ENCODE assay signal across 8 cellular contexts in genomic region chr7:151078233-151079040, GRCh38. TPM values are rescaled to one million over a fixed set of nuclear protein-coding genes. Genes with fewer than 3 reads are reported as not detected.
DNase-seq lines count a peak whose midpoint lies in the region; ATAC-seq, FAIRE-seq and TF ChIP-seq lines count a peak whose summit lies in the region.

No MANE protein-coding gene starts in this region.

- TF ChIP-seq CTCF in CD4-positive, alpha-beta T cell (IDR thresholded peaks at IDR 0.05), result no peak
- TF ChIP-seq CTCF in astrocyte (IDR thresholded peaks at IDR 0.05; ENCODE audit: insufficient read depth, low read depth, low read length), result no peak

- POLR2A ChIA-PET in CD4-positive, alpha-beta T cell (lab: Charles Lee), result interaction anchor here (1.4 kb wide), 1 partner anchor 20 kb away, joined by 4 read pairs; no protein-coding TSS in a partner anchor
- POLR2A ChIA-PET in naive thymus-derived CD8-positive, alpha-beta T cell (lab: Charles Lee), result interaction anchor here (0.7 to 4.8 kb wide), 2 partner anchors 19 to 33 kb away, joined by 3 to 42 read pairs; partner anchors contain the start of genes CDK5 and SLC4A2

- FAIRE-seq in astrocyte (lab: Jason Lieb, UNC), result no peak

- H3K79me2 ChIP-seq in astrocyte (ENCODE audit: insufficient read depth, low read length), result peaks cover 44% of the 10 kb centered on the region

- H3K36me3 ChIP-seq in astrocyte (ENCODE audit: insufficient read depth, low read length), result peaks cover 15% of the 10 kb centered on the region

- peaks cover 34% of the 10 kb centered on the region for H3K36me3 Mint-ChIP-seq in CD4-positive, alpha-beta T cell (ENCODE audit: low read depth)
- H3K36me3 Mint-ChIP-seq in astrocyte (ENCODE audit: low read depth, unreplicated experiment), result peaks cover 14% of the 10 kb centered on the region
- H3K36me3 Mint-ChIP-seq in naive thymus-derived CD8-positive, alpha-beta T cell, result peaks cover 0 to 19% (median 0%) of the 10 kb centered on the region in 3 donors

- H3K9me3 ChIP-seq in CD4-positive, alpha-beta T cell (ENCODE audit: control insufficient read depth, low read length), result no peaks in the 10 kb centered on the region
- H3K9me3 ChIP-seq in astrocyte (ENCODE audit: insufficient read depth, low read depth, low read length), result no peaks in the 10 kb centered on the region

- no peak overlapping the region for H3K4me3 ChIP-seq in astrocyte (ENCODE audit: insufficient read depth, low read depth, low read length)

- intact Hi-C loops in CD4-positive, alpha-beta T cell (cut with DNase I, micrococcal nuclease), result no loop called here
- intact Hi-C loops in left colon (cut with DNase I, micrococcal nuclease), result no loop called here

- DNase-seq in CD4-positive, alpha-beta T cell, result no peak
- DNase-seq in HT-29 (ENCODE audit: low spot score), result peak; percentile 8
- no peak for DNase-seq in astrocyte (ENCODE audit: low read depth)
- DNase-seq in naive thymus-derived CD8-positive, alpha-beta T cell, result no peak
- no peak for DNase-seq in left colon
- no peak for DNase-seq in COR-L47 (lab: John Stamatoyannopoulos, UW)
- no peak for DNase-seq in HuH-7.5 (ENCODE audit: low spot score)

- H3K4me3 Mint-ChIP-seq in CD4-positive, alpha-beta T cell, result peak overlapping the region; percentile 92
- peak overlapping the region; percentile 96 for H3K4me3 Mint-ChIP-seq in astrocyte (ENCODE audit: unreplicated experiment)
- H3K4me3 Mint-ChIP-seq in naive thymus-derived CD8-positive, alpha-beta T cell, result peak overlapping the region; percentile 19 to 93 (median 83)

- H3K9ac ChIP-seq in astrocyte (ENCODE audit: low read length), result peak overlapping the region; percentile 95

- H3K4me1 ChIP-seq in astrocyte (ENCODE audit: insufficient read depth, low read length), result peaks cover 34% of the 10 kb centered on the region

- CTCF ChIA-PET in CD4-positive, alpha-beta T cell (lab: Charles Lee), result no interaction called here

- no peak for ATAC-seq in CD4-positive, alpha-beta T cell (ENCODE audit: poor library complexity)
- no peak for ATAC-seq in naive thymus-derived CD8-positive, alpha-beta T cell
- ATAC-seq in left colon, result no peak
- no peak for ATAC-seq in HG03039 (IDR thresholded peaks at IDR 0.05; ENCODE audit: unreplicated experiment)

- peaks cover 56% of the 10 kb centered on the region for H4K20me1 ChIP-seq in astrocyte (ENCODE audit: insufficient read depth, low read length)

- no peaks in the 10 kb centered on the region for H3K9me3 Mint-ChIP-seq in CD4-positive, alpha-beta T cell
- no peaks in the 10 kb centered on the region for H3K9me3 Mint-ChIP-seq in astrocyte (ENCODE audit: unreplicated experiment)
- no peaks in the 10 kb centered on the region for H3K9me3 Mint-ChIP-seq in naive thymus-derived CD8-positive, alpha-beta T cell

- H3K4me1 Mint-ChIP-seq in CD4-positive, alpha-beta T cell (ENCODE audit: low read depth), result peaks cover 25% of the 10 kb centered on the region
- peaks cover 20% of the 10 kb centered on the region for H3K4me1 Mint-ChIP-seq in astrocyte (ENCODE audit: low read depth, unreplicated experiment)
- peaks cover 12 to 37% (median 31%) of the 10 kb centered on the region in 4 donors for H3K4me1 Mint-ChIP-seq in naive thymus-derived CD8-positive, alpha-beta T cell

- H2AFZ ChIP-seq in astrocyte (ENCODE audit: low read depth, low read length), result no peak overlapping the region

- no peak overlapping the region for H3K27ac ChIP-seq in CD4-positive, alpha-beta T cell (ENCODE audit: low read depth, low read length)
- no peak overlapping the region for H3K27ac ChIP-seq in astrocyte (ENCODE audit: low read depth, low read length)

- peak overlapping the region; percentile 87 for H3K4me2 ChIP-seq in astrocyte (ENCODE audit: low read length)

- peak overlapping the region; percentile 78 for H3K27ac Mint-ChIP-seq in CD4-positive, alpha-beta T cell
- peak overlapping the region; percentile 34 for H3K27ac Mint-ChIP-seq in astrocyte (ENCODE audit: unreplicated experiment)
- H3K27ac Mint-ChIP-seq in naive thymus-derived CD8-positive, alpha-beta T cell, result peak overlapping the region in 9 of 10 donors; percentile 2 to 95 (median 85)

- H3K27me3 Mint-ChIP-seq in CD4-positive, alpha-beta T cell, result no peaks in the 10 kb centered on the region
- no peaks in the 10 kb centered on the region for H3K27me3 Mint-ChIP-seq in astrocyte (ENCODE audit: low read depth, unreplicated experiment)
- no peaks in the 10 kb centered on the region for H3K27me3 Mint-ChIP-seq in naive thymus-derived CD8-positive, alpha-beta T cell

- H3K27me3 ChIP-seq in CD4-positive, alpha-beta T cell (ENCODE audit: control insufficient read depth, insufficient read depth, low read length), result no peaks in the 10 kb centered on the region
- H3K27me3 ChIP-seq in astrocyte (ENCODE audit: insufficient read depth, low read length), result no peaks in the 10 kb centered on the region

RNA-seq across cellular contexts. Expression of gene FASTK, which starts 2.2 kb away (rescaled TPM):
- 10 to 100 TPM; 82.2 to 84.2 TPM for total RNA-seq in CD4-positive, alpha-beta T cell
- total RNA-seq in HT-29 (2014; rRNA removed; shearing (Covaris generic)), result 265 and 300 TPM in 2 replicates
- total RNA-seq in astrocyte, result 56.1 and 61.6 TPM in 2 replicates
- 100 to 1,000 TPM; 145 TPM for total RNA-seq in naive thymus-derived CD8-positive, alpha-beta T cell
- 10 to 100 TPM; 38.8 to 63.6 (median 44.2) TPM for polyA plus RNA-seq in naive thymus-derived CD8-positive, alpha-beta T cell
- total RNA-seq in left colon, result 100 to 1,000 TPM in 1 of 2 donors, 10 to 100 TPM in 1; 82.0 to 108 TPM

RNA-seq across cellular contexts. Expression of gene TMUB1, which starts 4.9 kb away (rescaled TPM):
- 10 to 100 TPM; 44.5 to 46.6 TPM for total RNA-seq in CD4-positive, alpha-beta T cell
- 258 and 264 TPM in 2 replicates for total RNA-seq in HT-29 (2014; rRNA removed; shearing (Covaris generic))
- total RNA-seq in astrocyte (42.9 and 44.9 TPM in 2 replicates), left colon (10 to 100 TPM; 72.4 to 80.7 TPM)
- 10 to 100 TPM; 41.8 to 45.6 TPM for total RNA-seq in naive thymus-derived CD8-positive, alpha-beta T cell
- polyA plus RNA-seq in naive thymus-derived CD8-positive, alpha-beta T cell, result 10 to 100 TPM; 42.9 to 70.6 (median 49.1) TPM

RNA-seq across cellular contexts. Expression of gene AGAP3, which starts 7.8 kb away (rescaled TPM):
- 10 to 100 TPM; 43.2 to 44.6 TPM for total RNA-seq in CD4-positive, alpha-beta T cell
- total RNA-seq in HT-29 (2014; rRNA removed; shearing (Covaris generic)), result 140 and 162 TPM in 2 replicates
- total RNA-seq in astrocyte, result 123 and 156 TPM in 2 replicates
- total RNA-seq in naive thymus-derived CD8-positive, alpha-beta T cell, result 10 to 100 TPM; 35.2 to 36.9 TPM
- 1 to 10 TPM; 1.1 to 6.0 (median 3.7) TPM for polyA plus RNA-seq in naive thymus-derived CD8-positive, alpha-beta T cell
- total RNA-seq in left colon, result 10 to 100 TPM; 50.8 to 64.0 TPM

RNA-seq across cellular contexts. Expression of gene SLC4A2, which starts 19.0 kb away (rescaled TPM):
- total RNA-seq in CD4-positive, alpha-beta T cell, result 10 to 100 TPM; 27.1 to 31.4 TPM
- 851 and 1,005 TPM in 2 replicates for total RNA-seq in HT-29 (2014; rRNA removed; shearing (Covaris generic))
- total RNA-seq in astrocyte, result 302 and 351 TPM in 2 replicates
- 10 to 100 TPM; 52.5 to 60.6 TPM for total RNA-seq in naive thymus-derived CD8-positive, alpha-beta T cell
- 10 to 100 TPM; 10.1 to 18.0 (median 14.8) TPM for polyA plus RNA-seq in naive thymus-derived CD8-positive, alpha-beta T cell
- total RNA-seq in left colon, result 10 to 100 TPM; 76.7 to 97.4 TPM

RNA-seq across cellular contexts. Expression of gene CDK5, which starts 20.7 kb away (rescaled TPM):
- total RNA-seq in CD4-positive, alpha-beta T cell, result 1 to 10 TPM; 3.1 to 3.5 TPM
- 43.6 and 62.6 TPM in 2 replicates for total RNA-seq in HT-29 (2014; rRNA removed; shearing (Covaris generic))
- total RNA-seq in astrocyte (47.9 and 55.1 TPM in 2 replicates), left colon (10 to 100 TPM; 12.8 to 15.1 TPM)
- 1 to 10 TPM; 4.1 to 6.0 TPM for total RNA-seq in naive thymus-derived CD8-positive, alpha-beta T cell
- polyA plus RNA-seq in naive thymus-derived CD8-positive, alpha-beta T cell, result 10 to 100 TPM; 10.7 to 13.2 (median 11.7) TPM

Comparison
In these comparisons a context has a peak if more than half of its experiments do, and no peak if none do; other contexts are left out.
1. H3K27ac Mint-ChIP-seq: peak in every context shown above with its lines; median percentile 85 in naive thymus-derived CD8-positive, alpha-beta T cell; 78 in CD4-positive, alpha-beta T cell; 34 in astrocyte.